Comparison of ENCODE assay signal across 8 cellular contexts in genomic region chrX:30577362-30577961, GRCh38. TPM values are rescaled to one million over a fixed set of nuclear protein-coding genes. Genes with fewer than 3 reads are reported as not detected.
DNase-seq lines count a peak whose midpoint lies in the region; ATAC-seq and TF ChIP-seq lines count a peak whose summit lies in the region.

TSS of gene TASL (minus strand) at chrX:30577766. CDS start at chrX:30560355, 17,411 bp downstream.

- H3K36me3 ChIP-seq in GM06990 (ENCODE audit: control insufficient read depth, insufficient read depth, low read length): no peaks in the 10 kb centered on the region
- H3K36me3 ChIP-seq in spleen: no peaks in the 10 kb centered on the region
- H3K36me3 ChIP-seq in MG63: no peaks in the 10 kb centered on the region

- peak in 1 of 3 donors; percentile 60 for TF ChIP-seq POLR2A in spleen (IDR thresholded peaks at IDR 0.05)

- H3K9me3 Mint-ChIP-seq in activated CD4-positive, alpha-beta memory T cell treated with anti-CD3 and anti-CD28 coated beads, Interleukin-2, amount 10 ng/mL, durations not matched to agents 7 days and 5 days: peaks cover 2% of the 10 kb centered on the region

- peak within 1 kb of the TSS; percentile 83 for H3K4me3 Mint-ChIP-seq in activated CD4-positive, alpha-beta memory T cell treated with anti-CD3 and anti-CD28 coated beads, Interleukin-2, amount 10 ng/mL, durations not matched to agents 7 days and 5 days

- WGBS in spleen, 5 donors: 12 to 46% (median 24%) methylated on average over 10 of the region's 10 CpGs

- H3K27me3 Mint-ChIP-seq in activated CD4-positive, alpha-beta memory T cell treated with anti-CD3 and anti-CD28 coated beads, Interleukin-2, amount 10 ng/mL, durations not matched to agents 7 days and 5 days: no peaks in the 10 kb centered on the region

- peak within 1 kb of the TSS; percentile 73 to 88 (median 82) for H3K27ac ChIP-seq in spleen

- H3K4me3 ChIP-seq in GM06990 (replicated peaks; ENCODE audit: low read depth, low read length) (peak within 1 kb of the TSS; percentile 56), spleen (peak within 1 kb of the TSS; percentile 13 to 68 (median 27)), MG63 (no peak within 1 kb of the TSS)

- CTCF ChIA-PET in activated CD4-positive, alpha-beta memory T cell treated with anti-CD3 and anti-CD28 coated beads, Interleukin-2, amount 10 ng/mL, durations not matched to agents 7 days and 5 days (lab: Charles Lee): interaction anchor here (0.5 to 1.2 kb wide), 4 partner anchors 8 to 312 kb away, joined by 3 to 4 read pairs (median 4); partner anchors contain the start of gene TAB3

- H3K36me3 Mint-ChIP-seq in activated CD4-positive, alpha-beta memory T cell treated with anti-CD3 and anti-CD28 coated beads, Interleukin-2, amount 10 ng/mL, durations not matched to agents 7 days and 5 days (ENCODE audit: low read depth): peaks cover 10% of the 10 kb centered on the region

- ATAC-seq in GM21367 (IDR thresholded peaks at IDR 0.05; ENCODE audit: unreplicated experiment): peak; percentile 77
- ATAC-seq in HG03565 (IDR thresholded peaks at IDR 0.05; ENCODE audit: unreplicated experiment): peak; percentile 81

- peaks cover 19% of the 10 kb centered on the region for H3K4me1 Mint-ChIP-seq in activated CD4-positive, alpha-beta memory T cell treated with anti-CD3 and anti-CD28 coated beads, Interleukin-2, amount 10 ng/mL, durations not matched to agents 7 days and 5 days

- H3K27me3 ChIP-seq in GM06990 (replicated peaks; ENCODE audit: control insufficient read depth, insufficient read depth, low read length) (no peaks in the 10 kb centered on the region), spleen (replicated peaks in 1 of 7) (no peaks in the 10 kb centered on the region), MG63 (no peaks in the 10 kb centered on the region)

- DNase-seq in GM06990 (ENCODE audit: extremely low read depth, insufficient read length) (peak; percentile 83), spleen (no peak), NCI-H128 (lab: John Stamatoyannopoulos, UW; ENCODE audit: unreplicated experiment) (no peak), MG63 (no peak)
- peak; percentile 42 for DNase-seq in activated CD4-positive, alpha-beta memory T cell treated with anti-CD3 and anti-CD28 coated beads, Interleukin-2, amount 10 ng/mL, durations not matched to agents 7 days and 5 days
- no peak for DNase-seq in NK-92 treated with Interleukin-12 subunit alpha and Interleukin-12 subunit beta, amount 100 ng/mL, for 24 hours (lab: John Stamatoyannopoulos, UW)

- H3K27ac Mint-ChIP-seq in activated CD4-positive, alpha-beta memory T cell treated with anti-CD3 and anti-CD28 coated beads, Interleukin-2, amount 10 ng/mL, durations not matched to agents 7 days and 5 days: peak within 1 kb of the TSS; percentile 95

- intact Hi-C loops in spleen (cut with DNase I; ENCODE audit: low total_unique reads): no loop called here

- POLR2A ChIA-PET in activated CD4-positive, alpha-beta memory T cell treated with anti-CD3 and anti-CD28 coated beads, Interleukin-2, amount 10 ng/mL, durations not matched to agents 7 days and 5 days (lab: Charles Lee): interaction anchor here (0.8 to 2.0 kb wide), 6 partner anchors 8 to 312 kb away, joined by 3 to 11 read pairs (median 6); partner anchors contain the start of gene TAB3

- no peaks in the 10 kb centered on the region for H3K9me3 ChIP-seq in spleen
- no peaks in the 10 kb centered on the region for H3K9me3 ChIP-seq in MG63

- TF ChIP-seq CTCF in GM06990 (IDR thresholded peaks at IDR 0.05; ENCODE audit: insufficient read depth, low read length, poor library complexity, severe bottlenecking) (no peak), spleen (IDR thresholded peaks at IDR 0.05 in 8 of 11, conservative IDR thresholded peaks at IDR 0.05 in 3 of 11) (no peak)

- H3K4me1 ChIP-seq in spleen: peaks cover 0 to 41% (median 0%) of the 10 kb centered on the region in 6 donors

RNA-seq across cellular contexts. Expression of gene TASL, which starts in this region (rescaled TPM):
- total RNA-seq in activated CD4-positive, alpha-beta memory T cell treated with anti-CD3 and anti-CD28 coated beads, Interleukin-2, amount 10 ng/mL, durations not matched to agents 7 days and 5 days: 1 to 10 TPM; 4.2 to 4.3 TPM
- 10 to 100 TPM; 10.5 to 23.4 (median 11.5) TPM for total RNA-seq in spleen
- 1 to 10 TPM; 6.5 to 8.5 (median 7.6) TPM for polyA plus RNA-seq in spleen
- not detected in 2 replicates for total RNA-seq in MG63 (2014; rRNA removed; shearing (Covaris generic); ENCODE audit: low replicate concordance)

Comparison
In these comparisons a context has a peak if more than half of its experiments do, and no peak if none do; other contexts are left out.
1. DNase-seq: peak in GM06990 (single experiment) and activated CD4-positive, alpha-beta memory T cell treated with anti-CD3 and anti-CD28 coated beads, Interleukin-2, amount 10 ng/mL, durations not matched to agents 7 days and 5 days (single experiment); none in spleen (single experiment), NCI-H128 (single experiment), NK-92 treated with Interleukin-12 subunit alpha and Interleukin-12 subunit beta, amount 100 ng/mL, for 24 hours (single experiment) and MG63 (single experiment).